In the genomic region with DNA sequence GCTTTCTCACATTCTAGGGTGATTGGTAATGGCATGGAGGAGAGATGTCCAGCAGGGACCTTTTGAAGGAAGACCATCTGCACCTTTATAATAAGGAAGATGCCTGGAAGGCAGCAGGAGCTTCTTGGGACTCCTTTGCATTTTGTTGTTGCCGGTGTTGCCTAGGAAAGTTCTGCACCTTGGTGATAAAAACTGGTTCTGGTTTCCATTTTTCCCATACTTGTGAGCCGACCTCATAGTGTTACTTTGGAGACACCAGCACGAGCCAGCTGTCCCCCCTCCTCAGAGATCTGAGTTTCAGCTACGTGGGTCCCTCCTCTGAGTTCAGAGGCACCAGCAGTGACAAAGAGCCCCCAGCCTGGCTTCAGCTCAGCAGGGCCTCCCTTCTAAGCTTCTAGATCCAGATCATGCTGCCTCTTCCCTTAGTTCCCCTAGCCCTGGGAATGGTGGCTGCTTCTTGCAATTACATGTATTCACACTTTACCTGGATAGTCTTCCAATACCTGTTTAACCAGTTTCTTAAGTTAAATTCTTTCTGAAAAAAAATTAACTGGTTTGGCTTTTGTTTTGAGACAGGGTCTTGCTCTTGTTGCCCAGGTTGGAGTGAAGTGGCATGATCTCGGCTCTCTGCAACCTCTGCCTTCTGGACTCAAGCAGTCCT, we compare ENCODE assay signal across 1 cellular context.
TF ChIP-seq lines count a peak whose summit lies in the region.

No MANE protein-coding gene starts in this region.

TF ChIP-seq in HCT116, 20 proteins besides CTCF, POLR2A, EP300 and RAD21 (continued from another document):
- TF ChIP-seq FOSL1 (IDR thresholded peaks at IDR 0.05; ENCODE audit: low read depth): no peak
- no peak for TF ChIP-seq JUND (IDR thresholded peaks at IDR 0.05)
- no peak for TF ChIP-seq SRF (IDR thresholded peaks at IDR 0.05; ENCODE audit: low read depth)
- TF ChIP-seq, protein P1, sequence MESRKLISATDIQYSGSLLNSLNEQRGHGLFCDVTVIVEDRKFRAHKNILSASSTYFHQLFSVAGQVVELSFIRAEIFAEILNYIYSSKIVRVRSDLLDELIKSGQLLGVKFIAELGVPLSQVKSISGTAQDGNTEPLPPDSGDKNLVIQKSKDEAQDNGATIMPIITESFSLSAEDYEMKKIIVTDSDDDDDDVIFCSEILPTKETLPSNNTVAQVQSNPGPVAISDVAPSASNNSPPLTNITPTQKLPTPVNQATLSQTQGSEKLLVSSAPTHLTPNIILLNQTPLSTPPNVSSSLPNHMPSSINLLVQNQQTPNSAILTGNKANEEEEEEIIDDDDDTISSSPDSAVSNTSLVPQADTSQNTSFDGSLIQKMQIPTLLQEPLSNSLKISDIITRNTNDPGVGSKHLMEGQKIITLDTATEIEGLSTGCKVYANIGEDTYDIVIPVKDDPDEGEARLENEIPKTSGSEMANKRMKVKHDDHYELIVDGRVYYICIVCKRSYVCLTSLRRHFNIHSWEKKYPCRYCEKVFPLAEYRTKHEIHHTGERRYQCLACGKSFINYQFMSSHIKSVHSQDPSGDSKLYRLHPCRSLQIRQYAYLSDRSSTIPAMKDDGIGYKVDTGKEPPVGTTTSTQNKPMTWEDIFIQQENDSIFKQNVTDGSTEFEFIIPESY (IDR thresholded peaks at IDR 0.05; ENCODE audit: extremely low read depth, insufficient replicate concordance, low read length): no peak
- no peak for TF ChIP-seq CEBPB (IDR thresholded peaks at IDR 0.05; ENCODE audit: low read depth)
- no peak for TF ChIP-seq YY1 (IDR thresholded peaks at IDR 0.05; ENCODE audit: extremely low read depth, insufficient replicate concordance, low read depth, low read length)
- TF ChIP-seq EZH2 (IDR thresholded peaks at IDR 0.05): no peak
- no peak for TF ChIP-seq TCF7L2 (IDR thresholded peaks at IDR 0.05; ENCODE audit: borderline replicate concordance, extremely low read depth, insufficient read depth, insufficient read length)
- TF ChIP-seq EGR1 (IDR thresholded peaks at IDR 0.05; ENCODE audit: low read depth): no peak
